16 cellular contexts compared by ENCODE assay signal in the genomic region with DNA sequence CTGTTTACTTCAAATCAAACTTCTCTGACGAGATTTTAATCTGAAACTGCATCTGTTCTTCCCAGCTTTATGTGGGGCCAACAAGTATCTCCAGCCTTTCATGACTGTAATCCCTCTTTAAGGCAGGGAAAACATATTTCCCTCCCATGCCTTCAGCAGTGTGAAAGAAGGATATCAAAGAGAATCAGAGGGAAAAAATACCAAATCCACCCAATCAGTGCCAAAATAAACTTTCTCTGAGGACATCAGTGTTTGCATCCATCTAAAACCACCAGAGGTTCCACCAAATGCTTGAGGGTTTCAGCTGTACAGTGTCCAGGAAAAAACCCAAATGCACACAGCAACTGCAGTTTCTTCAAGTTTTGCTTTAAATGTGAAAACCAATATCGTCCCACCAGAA. TPM values are rescaled to one million over a fixed set of nuclear protein-coding genes. Genes with fewer than 3 reads are reported as not detected.
DNase-seq lines count a peak whose midpoint lies in the region; ATAC-seq, FAIRE-seq and TF ChIP-seq lines count a peak whose summit lies in the region.
"Had no signal": no experiment of that assay in that cellular context is flagged by ENCODE, and none has a peak within 500 bp of the region (broad histone marks: within the 10 kb centered on the region; RNA-seq: fewer than 3 reads in every experiment).

No MANE protein-coding gene starts in this region.

- dilution Hi-C loops in endothelial cell of umbilical vein (cut with MboI; ENCODE audit: extremely low pct_ligation_motif_present, low sequenced_read_pairs): no loop called here

- peaks cover 20% of the 10 kb centered on the region for H3K4me1 ChIP-seq in endothelial cell of umbilical vein (ENCODE audit: control insufficient read depth, extremely low read depth, insufficient read depth, low read length)
- H3K4me1 ChIP-seq in psoas muscle: peaks cover 29% of the 10 kb centered on the region

- H2AFZ ChIP-seq in endothelial cell of umbilical vein (ENCODE audit: low read depth, low read length): no peak overlapping the region

- no peaks in the 10 kb centered on the region for H4K20me1 ChIP-seq in endothelial cell of umbilical vein (replicated peaks; ENCODE audit: control insufficient read depth, extremely low read depth, insufficient read depth, low read length)

- intact Hi-C loops in endothelial cell of umbilical vein (cut with micrococcal nuclease) (no loop called here), psoas muscle (cut with DNase I) (loop anchor here in 1 of 2 donors (10.0 kb wide), 1 partner anchor 76 kb away; a partner anchor contains a TSS), lower leg skin (cut with DNase I; ENCODE audit: low total_unique reads) (loop anchor here (10.0 kb wide), 1 partner anchor 214 kb away; no protein-coding TSS in a partner anchor)

- POLR2A ChIA-PET in BJ (lab: Charles Lee) (interaction anchor here (0.6 to 0.8 kb wide), 3 partner anchors 16 to 263 kb away, joined by 3 to 4 read pairs (median 3); no protein-coding TSS in a partner anchor), RWPE1 (lab: Yijun Ruan, JAX; ENCODE audit: low non-redundant PET) (interaction anchor here (0.8 kb wide), 1 partner anchor 10 kb away, joined by 3 read pairs; no protein-coding TSS in a partner anchor), endothelial cell of umbilical vein (lab: Charles Lee) (no interaction called here)

- no peaks in the 10 kb centered on the region for H3K9me1 ChIP-seq in endothelial cell of umbilical vein (replicated peaks; ENCODE audit: control insufficient read depth, extremely low read depth, insufficient read depth, low read length)

- 73 to 82% (median 79%) methylated on average over 2 of the region's 2 CpGs for WGBS in psoas muscle, 3 donors
- 36 to 38% methylated on average over 2 of the region's 2 CpGs for WGBS in lower leg skin, 2 donors

- H3K27ac ChIP-seq in RWPE1: peak overlapping the region; percentile 93
- peak overlapping the region; percentile 19 for H3K27ac ChIP-seq in endothelial cell of umbilical vein (ENCODE audit: insufficient read depth, low read depth, low read length)
- H3K27ac ChIP-seq in psoas muscle: peak overlapping the region; percentile 88

- H3K36me3 ChIP-seq in BJ (ENCODE audit: control insufficient read depth, insufficient read depth, low read length) (peaks cover 4% of the 10 kb centered on the region), endothelial cell of umbilical vein (ENCODE audit: control insufficient read depth in 2 of 2, extremely low read depth in 1 of 2, insufficient read depth in 2 of 2, low read length in 2 of 2) (no peaks in the 10 kb centered on the region), psoas muscle (ENCODE audit: insufficient read depth in 1 of 2, low read depth in 1 of 2) (peaks cover 0 to 18% of the 10 kb centered on the region in 2 donors)

- H3K9me3 ChIP-seq in endothelial cell of umbilical vein (replicated peaks; ENCODE audit: control insufficient read depth, insufficient read depth, low read length) (no peaks in the 10 kb centered on the region), psoas muscle (no peaks in the 10 kb centered on the region)

- TF ChIP-seq CTCF in BJ (IDR thresholded peaks at IDR 0.05; ENCODE audit: insufficient read depth, low read depth, low read length) (no peak), RWPE1 (conservative IDR thresholded peaks at IDR 0.05; ENCODE audit: low read depth) (no peak), endothelial cell of umbilical vein (IDR thresholded peaks at IDR 0.05; ENCODE audit: extremely low read depth in 1 of 2, insufficient read depth in 1 of 2, low read depth in 1 of 2, low read length in 2 of 2) (no peak), psoas muscle (IDR thresholded peaks at IDR 0.05) (no peak), lower leg skin (IDR thresholded peaks at IDR 0.05) (no peak)

- no peaks in the 10 kb centered on the region for H3K79me2 ChIP-seq in endothelial cell of umbilical vein (ENCODE audit: control insufficient read depth, insufficient read depth, low read length)

- no peak overlapping the region for H3K4me2 ChIP-seq in endothelial cell of umbilical vein (ENCODE audit: insufficient read depth, low read length)

- ATAC-seq in psoas muscle (no peak), HG03342 (IDR thresholded peaks at IDR 0.05; ENCODE audit: unreplicated experiment) (no peak), HG03175 (IDR thresholded peaks at IDR 0.05; ENCODE audit: unreplicated experiment) (no peak)
- ATAC-seq: natural killer cell, WTC11 had no signal

- no TSS peak for BruUV-seq in endothelial cell of umbilical vein (replicated peaks; lab: Mats Ljungman, UMichigan)

- CTCF ChIA-PET in BJ (lab: Yijun Ruan, JAX): interaction anchor here (0.6 to 5.4 kb wide), 8 partner anchors 11 to 1339 kb away, joined by 3 to 41 read pairs (median 3); a partner anchor contains a TSS
- CTCF ChIA-PET in RWPE1 (lab: Yijun Ruan, JAX): interaction anchor here (0.6 to 2.8 kb wide), 3 partner anchors 10 to 825 kb away, joined by 3 to 20 read pairs (median 9); no protein-coding TSS in a partner anchor
- CTCF ChIA-PET in endothelial cell of umbilical vein (lab: Charles Lee): interaction anchor here (1.0 to 3.0 kb wide), 8 partner anchors 10 to 254 kb away, joined by 3 to 52 read pairs (median 5); a partner anchor contains a TSS

- H3K27me3 ChIP-seq in BJ (ENCODE audit: control insufficient read depth, insufficient read depth, low read length): no peaks in the 10 kb centered on the region
- H3K27me3 ChIP-seq in endothelial cell of umbilical vein (ENCODE audit: control insufficient read depth in 2 of 2, insufficient read depth in 2 of 2, low read length in 2 of 2): no peaks in the 10 kb centered on the region
- H3K27me3 ChIP-seq in psoas muscle (ENCODE audit: insufficient read depth in 3 of 3, low read length in 2 of 3): no peaks in the 10 kb centered on the region

- TF ChIP-seq POLR2A in endothelial cell of umbilical vein (IDR thresholded peaks at IDR 0.05; ENCODE audit: low read depth, low read length) (no peak), lower leg skin (IDR thresholded peaks at IDR 0.05) (no peak)

- H3K9ac ChIP-seq in endothelial cell of umbilical vein (replicated peaks; ENCODE audit: extremely low read depth, insufficient read depth, low read length): no peak overlapping the region

- H3K4me3 ChIP-seq in BJ (ENCODE audit: low read depth, low read length) (no peak overlapping the region), endothelial cell of umbilical vein (replicated peaks in 1 of 3; ENCODE audit: insufficient read depth in 1 of 3, low read depth in 1 of 3, low read length in 3 of 3) (no peak overlapping the region), psoas muscle (no peak overlapping the region), lower leg skin (ENCODE audit: low read depth, poor library complexity, severe bottlenecking) (no peak overlapping the region)

- FAIRE-seq in endothelial cell of umbilical vein (lab: Jason Lieb, UNC) (peak; percentile 50), GM19239 (lab: Jason Lieb, UNC) (no peak)
- FAIRE-seq: islet of Langerhans had no signal

- DNase-seq in BJ (ENCODE audit: low read depth): peak; percentile 44
- peak; percentile 8 for DNase-seq in RWPE1 (ENCODE audit: low spot score)
- DNase-seq in endothelial cell of umbilical vein (ENCODE audit: low read depth, low spot score): no peak
- no peak for DNase-seq in psoas muscle
- DNase-seq in lower leg skin (ENCODE audit: low spot score in 2 of 2): no peak
- DNase-seq in GM19239 (ENCODE audit: insufficient read length, low spot score): no peak
- DNase-seq: activated T-cell treated with anti-CD3 and anti-CD28 coated beads, Interleukin-2, amount 50 U/mL, for 1 hour; CD4-positive, alpha-beta memory T cell; natural killer cell; NCI-H510A treated with DMSO at 0.1 percent for 48 hours; SHP77 treated with DMSO at 0.1 percent for 48 hours had no signal

RNA-seq across cellular contexts. Expression of a gene that starts 14.5 kb away (rescaled TPM):
- polyA plus RNA-seq in BJ (2011; rRNA removed) (31.3 and 35.5 TPM in 2 replicates), endothelial cell of umbilical vein (86.2 and 104 TPM in 2 replicates), psoas muscle (1 to 10 TPM; 2.6 to 5.9 (median 3.5) TPM)
- polyA minus RNA-seq in BJ (2011; rRNA and poly(A)+ RNA removed): 18.1 and 29.0 TPM in 2 replicates
- total RNA-seq in endothelial cell of umbilical vein (83.6 and 90.5 TPM in 2 replicates), psoas muscle (1 to 10 TPM; 3.9 to 7.6 (median 5.2) TPM), lower leg skin (10 to 100 TPM in 2 of 4 donors, 1 to 10 TPM in 2; 7.9 to 15.9 (median 10.0) TPM)
- polyA plus RNA-seq in endothelial cell of umbilical vein (2011; cell fraction: cytosol; rRNA removed): 74.9 and 81.6 TPM in 2 replicates
- 43.1 and 45.5 TPM in 2 replicates for polyA plus RNA-seq in endothelial cell of umbilical vein (2011; cell fraction: nucleus; rRNA removed)
- 66.2 and 95.6 TPM in 2 replicates for polyA plus RNA-seq in endothelial cell of umbilical vein (2012)
- polyA minus RNA-seq in endothelial cell of umbilical vein: 75.2 and 81.4 TPM in 2 replicates
- polyA minus RNA-seq in endothelial cell of umbilical vein (2011; cell fraction: cytosol; rRNA and poly(A)+ RNA removed): not detected
- 12.5 and 16.8 TPM in 2 replicates for polyA minus RNA-seq in endothelial cell of umbilical vein (2011; cell fraction: nucleus; rRNA and poly(A)+ RNA removed)

RNA-seq across cellular contexts. Expression of a gene that starts 39.8 kb away (rescaled TPM):
- not detected in 2 replicates for polyA plus RNA-seq in BJ (2011; rRNA removed)
- not detected in 2 replicates for polyA minus RNA-seq in BJ (2011; rRNA and poly(A)+ RNA removed)
- not detected in 2 replicates for total RNA-seq in endothelial cell of umbilical vein
- polyA plus RNA-seq in endothelial cell of umbilical vein: not detected in 2 replicates
- not detected in 2 replicates for polyA plus RNA-seq in endothelial cell of umbilical vein (2011; cell fraction: cytosol; rRNA removed)
- 0.20 TPM in 1 of 2 replicates, not detected in the other for polyA plus RNA-seq in endothelial cell of umbilical vein (2011; cell fraction: nucleus; rRNA removed)
- not detected in 2 replicates for polyA plus RNA-seq in endothelial cell of umbilical vein (2012)
- 1.6 TPM in 1 of 2 replicates, not detected in the other for polyA minus RNA-seq in endothelial cell of umbilical vein
- polyA minus RNA-seq in endothelial cell of umbilical vein (2011; cell fraction: cytosol; rRNA and poly(A)+ RNA removed): not detected
- not detected in 2 replicates for polyA minus RNA-seq in endothelial cell of umbilical vein (2011; cell fraction: nucleus; rRNA and poly(A)+ RNA removed)
- total RNA-seq in psoas muscle: not detected
- under 1 TPM in 1 of 3 donors, not detected in 2; 0.17 TPM for polyA plus RNA-seq in psoas muscle
- total RNA-seq in lower leg skin: under 1 TPM in 1 of 4 donors, not detected in 3; 0.26 TPM
- total RNA-seq: WTC11 had no signal
- polyA plus RNA-seq: aorta; CD4-positive, alpha-beta memory T cell had no signal

RNA-seq across cellular contexts. Expression of a gene that starts 52.8 kb away (rescaled TPM):
- 2.7 and 3.2 TPM in 2 replicates for polyA plus RNA-seq in BJ (2011; rRNA removed)
- 2.4 and 3.3 TPM in 2 replicates for polyA minus RNA-seq in BJ (2011; rRNA and poly(A)+ RNA removed)
- 9.3 and 12.3 TPM in 2 replicates for total RNA-seq in endothelial cell of umbilical vein
- 3.0 and 3.8 TPM in 2 replicates for polyA plus RNA-seq in endothelial cell of umbilical vein
- polyA plus RNA-seq in endothelial cell of umbilical vein (2011; cell fraction: cytosol; rRNA removed): 1.9 and 2.5 TPM in 2 replicates
- 1.8 and 2.4 TPM in 2 replicates for polyA plus RNA-seq in endothelial cell of umbilical vein (2011; cell fraction: nucleus; rRNA removed)
- polyA plus RNA-seq in endothelial cell of umbilical vein (2012): 2.9 and 5.1 TPM in 2 replicates
- polyA minus RNA-seq in endothelial cell of umbilical vein: 3.8 and 4.5 TPM in 2 replicates
- 4.8 TPM for polyA minus RNA-seq in endothelial cell of umbilical vein (2011; cell fraction: cytosol; rRNA and poly(A)+ RNA removed)
- polyA minus RNA-seq in endothelial cell of umbilical vein (2011; cell fraction: nucleus; rRNA and poly(A)+ RNA removed): 1.2 and 1.9 TPM in 2 replicates
- 1 to 10 TPM in 1 of 4 donors, under 1 TPM in 1, not detected in 2; 0.76 to 1.1 TPM for total RNA-seq in psoas muscle
- under 1 TPM in 2 of 3 donors, not detected in 1; 0.04 to 0.25 TPM for polyA plus RNA-seq in psoas muscle
- 1 to 10 TPM in 2 of 4 donors, under 1 TPM in 1, not detected in 1; 0.39 to 2.1 (median 1.9) TPM for total RNA-seq in lower leg skin

Comparison
In these comparisons a context has a peak if more than half of its experiments do, and no peak if none do; other contexts are left out.
1. DNase-seq: peak in BJ (single experiment) and RWPE1 (single experiment); none in endothelial cell of umbilical vein (single experiment), psoas muscle (0 of 2), lower leg skin (0 of 2) and GM19239 (single experiment).
2. H3K27ac ChIP-seq: peak in every context shown above with its lines; median percentile 93 in RWPE1; 88 in psoas muscle; 19 in endothelial cell of umbilical vein.